7 cellular contexts compared by ENCODE assay signal in the genomic region with DNA sequence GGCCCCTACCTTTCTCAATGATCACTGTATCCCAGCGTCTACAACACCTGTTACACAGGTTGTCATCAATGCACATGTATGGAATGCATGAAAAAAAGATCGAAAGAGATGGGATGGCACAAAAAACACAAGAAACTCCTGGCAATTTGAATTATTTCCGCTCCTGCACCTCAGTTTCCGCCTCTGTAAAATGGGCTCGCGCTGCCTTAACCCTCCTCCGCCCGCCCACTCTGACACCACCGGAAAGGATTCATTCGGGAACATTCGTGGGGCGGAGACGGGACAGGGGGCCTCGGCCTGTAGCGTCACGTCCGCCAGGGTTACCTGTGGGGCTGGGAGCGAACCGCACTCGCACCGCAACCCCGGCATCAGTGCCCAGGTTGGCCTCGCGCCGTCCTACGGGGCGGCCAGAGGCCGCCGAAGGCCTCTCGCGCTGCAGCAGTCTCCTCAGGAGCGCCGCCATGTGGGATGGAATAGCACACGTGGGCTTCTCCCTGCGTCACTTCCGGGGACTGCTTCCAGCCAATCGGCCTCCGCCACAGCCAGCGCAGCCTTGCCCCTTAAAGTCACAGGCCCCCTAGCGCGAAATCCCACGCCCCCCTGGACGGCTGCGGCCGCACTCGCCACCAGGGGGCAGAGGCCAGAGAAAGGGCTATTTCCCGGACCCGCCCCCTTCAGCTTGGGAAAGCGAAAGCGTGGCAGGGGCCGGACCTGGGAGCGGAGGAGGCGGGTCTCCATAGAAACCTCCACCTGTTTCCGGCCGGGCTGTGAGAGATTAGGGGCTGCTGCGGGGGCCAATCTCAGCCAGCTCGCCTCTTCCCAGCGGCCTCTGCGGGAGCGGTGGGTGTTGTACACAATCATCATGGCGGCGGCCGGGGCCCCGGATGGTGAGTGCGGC.
DNase-seq lines count a peak whose midpoint lies in the region; ATAC-seq and TF ChIP-seq lines count a peak whose summit lies in the region.

A gene (minus strand): TSS at position 470 of the 898 bp plus-strand sequence. CDS start 7 bp downstream, at position 463.
A gene with protein sequence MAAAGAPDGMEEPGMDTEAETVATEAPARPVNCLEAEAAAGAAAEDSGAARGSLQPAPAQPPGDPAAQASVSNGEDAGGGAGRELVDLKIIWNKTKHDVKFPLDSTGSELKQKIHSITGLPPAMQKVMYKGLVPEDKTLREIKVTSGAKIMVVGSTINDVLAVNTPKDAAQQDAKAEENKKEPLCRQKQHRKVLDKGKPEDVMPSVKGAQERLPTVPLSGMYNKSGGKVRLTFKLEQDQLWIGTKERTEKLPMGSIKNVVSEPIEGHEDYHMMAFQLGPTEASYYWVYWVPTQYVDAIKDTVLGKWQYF (plus strand): TSS at position 847 of the 898 bp plus-strand sequence. CDS start 16 bp downstream, at position 863.

- peak; percentile 84 for ATAC-seq in GM18508 (IDR thresholded peaks at IDR 0.05; ENCODE audit: insufficient read depth, unreplicated experiment)
- peak; percentile 91 for ATAC-seq in HG03025 (IDR thresholded peaks at IDR 0.05; ENCODE audit: low FRiP score, unreplicated experiment)

- TF ChIP-seq CTCF in retinal pigment epithelial cell (conservative IDR thresholded peaks at IDR 0.05; ENCODE audit: low read depth, low read length): peak; percentile 84

- peak within 1 kb of the TSS; percentile 93 for H3K4me3 ChIP-seq in retinal pigment epithelial cell (ENCODE audit: low read length)

- peak; percentile 93 for DNase-seq in NCI-H2029 treated with DMSO at 0.1 percent for 48 hours (lab: John Stamatoyannopoulos, UW)
- DNase-seq in T-helper 9 cell: peak; percentile 88
- DNase-seq in astrocyte of the hippocampus (ENCODE audit: low read depth, low spot score): peak; percentile 99
- peak; percentile 98 to 99 for DNase-seq in hippocampal formation (lab: John Stamatoyannopoulos, UW)
- DNase-seq in retinal pigment epithelial cell (ENCODE audit: low read depth): peak; percentile 95

Comparison
In these comparisons a context has a peak if more than half of its experiments do, and no peak if none do; other contexts are left out.
1. Peak in every context shown above with its lines: DNase-seq, ATAC-seq and H3K4me3 ChIP-seq.